ENCODE assay signal across 9 cellular contexts in genomic region chr6:119533603-119534279, GRCh38.
DNase-seq lines count a peak whose midpoint lies in the region; ATAC-seq and TF ChIP-seq lines count a peak whose summit lies in the region.
"Had no signal": no experiment of that assay in that cellular context is flagged by ENCODE, and none has a peak within 500 bp of the region (broad histone marks: within the 10 kb centered on the region; RNA-seq: fewer than 3 reads in every experiment).

No MANE protein-coding gene starts in this region.

- no peak for TF ChIP-seq CTCF in AG04450 (IDR thresholded peaks at IDR 0.05; ENCODE audit: low read depth, low read length)
- TF ChIP-seq CTCF in cardiac fibroblast (IDR thresholded peaks at IDR 0.05; ENCODE audit: low read depth, low read length): no peak

- peaks cover 3% of the 10 kb centered on the region; the same call in 1 of the 2 replicates for H3K9me3 ChIP-seq in AG04450 (ENCODE audit: control insufficient read depth, insufficient read depth, low read length)

- H3K27me3 ChIP-seq in AG04450 (ENCODE audit: control insufficient read depth, insufficient read depth, low read length): no peaks in the 10 kb centered on the region

- peak; percentile 78 for ATAC-seq in GM18868 (IDR thresholded peaks at IDR 0.05; ENCODE audit: unreplicated experiment)
- ATAC-seq in HG03135 (IDR thresholded peaks at IDR 0.05; ENCODE audit: unreplicated experiment): peak; percentile 70

- POLR2A ChIA-PET in AG04450 (lab: Yijun Ruan, JAX): no interaction called here

- H3K4me3 ChIP-seq in AG04450 (ENCODE audit: low read depth, low read length) (no peak overlapping the region), cardiac fibroblast (replicated peaks in 1 of 2; ENCODE audit: low read depth in 2 of 2, low read length in 2 of 2) (no peak overlapping the region)

- CTCF ChIA-PET in AG04450 (lab: Charles Lee): interaction anchor here (0.6 kb wide), 1 partner anchor 385 kb away, joined by 3 read pairs; no protein-coding TSS in a partner anchor

- DNase-seq in AG04450 (ENCODE audit: low read depth, low spot score) (peak; percentile 18), cardiac fibroblast (ENCODE audit: low read depth in 2 of 2) (peak; percentile 37 to 82), kidney glomerular epithelial cell (lab: John Stamatoyannopoulos, UW) (no peak), mesenteric fat pad (ENCODE audit: low spot score) (no peak), C1 segment of cervical spinal cord (lab: John Stamatoyannopoulos, UW) (no peak)
- DNase-seq in activated CD4-positive, alpha-beta T cell treated with anti-CD3 and anti-CD28 coated beads for 48 hours: no peak
- DNase-seq: left cardiac atrium had no signal

- no peak overlapping the region for H3K27ac ChIP-seq in AG04450 (ENCODE audit: low read depth, low read length)

Comparison
In these comparisons a context has a peak if more than half of its experiments do, and no peak if none do; other contexts are left out.
1. DNase-seq: peak in AG04450 (single experiment) and cardiac fibroblast (2 of 2); none in kidney glomerular epithelial cell (single experiment), mesenteric fat pad (single experiment), activated CD4-positive, alpha-beta T cell treated with anti-CD3 and anti-CD28 coated beads for 48 hours (single experiment) and C1 segment of cervical spinal cord (0 of 14).